Comparison of ENCODE assay signal across 25 cellular contexts in the genomic region with DNA sequence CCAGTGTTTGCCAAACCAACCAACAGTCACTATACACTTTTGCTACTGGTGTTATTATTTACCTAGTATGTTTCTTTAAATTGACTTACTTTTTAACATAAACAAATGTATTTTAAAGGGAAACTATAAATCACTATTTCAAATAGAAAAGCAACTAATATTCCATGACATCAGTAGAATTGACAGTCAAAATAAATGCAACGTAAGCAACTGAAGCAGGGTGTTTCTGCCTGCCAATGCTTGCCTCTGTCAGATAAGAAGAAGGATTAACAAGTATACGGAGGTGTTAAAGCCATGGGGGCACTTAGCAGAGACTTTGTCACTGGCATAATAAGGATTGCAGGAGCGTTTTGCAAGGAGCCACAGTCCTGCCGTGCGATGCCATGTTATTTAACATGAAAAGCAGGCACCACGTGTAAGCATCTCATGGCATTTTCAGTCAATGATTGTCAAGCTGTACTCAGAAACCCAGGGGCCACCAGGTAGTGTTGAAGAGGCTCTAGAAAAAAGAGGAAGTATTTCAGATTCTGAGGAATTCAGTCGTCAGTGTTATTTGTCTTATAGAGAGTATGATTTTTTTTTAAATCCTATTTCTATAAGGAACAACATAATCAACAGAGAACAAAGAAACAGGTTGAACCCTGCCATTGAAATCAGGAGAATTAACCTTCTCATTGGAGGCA.
"Had no signal": no experiment of that assay in that cellular context is flagged by ENCODE, and none has a peak within 500 bp of the region (broad histone marks: within the 10 kb centered on the region; RNA-seq: fewer than 3 reads in every experiment).

No MANE protein-coding gene starts in this region.

- H3K4me3 ChIP-seq: dorsolateral prefrontal cortex, gastrocnemius medialis, left lung, ovary, psoas muscle, skin epidermis, spleen, thoracic aorta, tibial nerve, upper lobe of left lung had no signal

- H3K9me3 ChIP-seq: gastrocnemius medialis, left lung, ovary, psoas muscle, thoracic aorta, tibial nerve, upper lobe of left lung had no signal

- H3K27me3 ChIP-seq: dorsolateral prefrontal cortex, gastrocnemius medialis, ovary, tibial nerve, upper lobe of left lung had no signal

- FAIRE-seq: colon, urothelium cell line had no signal

- H3K36me3 ChIP-seq: gastrocnemius medialis, left lung, ovary, spleen, thoracic aorta, tibial nerve, upper lobe of left lung had no signal

- DNase-seq: dorsolateral prefrontal cortex; effector CD8-positive, alpha-beta T cell; endodermal cell; foreskin fibroblast; gastrocnemius medialis; head of caudate nucleus; left cardiac atrium; left lung; mesenchymal stem cell; midbrain; naive thymus-derived CD4-positive, alpha-beta T cell; occipital lobe; ovary; posterior cingulate gyrus; psoas muscle; right cardiac atrium; spleen; stimulated activated CD4-positive, alpha-beta T cell treated with anti-CD3 and anti-CD28 coated beads, Interleukin-4, amount 100 ng/mL, for 4 hours; upper lobe of left lung had no signal

- H3K27ac ChIP-seq: dorsolateral prefrontal cortex, epithelial cell of prostate, gastrocnemius medialis, left lung, ovary, psoas muscle, skin epidermis, spleen, thoracic aorta, tibial nerve, upper lobe of left lung had no signal
